Comparison of ENCODE assay signal across 16 cellular contexts in the genomic region with DNA sequence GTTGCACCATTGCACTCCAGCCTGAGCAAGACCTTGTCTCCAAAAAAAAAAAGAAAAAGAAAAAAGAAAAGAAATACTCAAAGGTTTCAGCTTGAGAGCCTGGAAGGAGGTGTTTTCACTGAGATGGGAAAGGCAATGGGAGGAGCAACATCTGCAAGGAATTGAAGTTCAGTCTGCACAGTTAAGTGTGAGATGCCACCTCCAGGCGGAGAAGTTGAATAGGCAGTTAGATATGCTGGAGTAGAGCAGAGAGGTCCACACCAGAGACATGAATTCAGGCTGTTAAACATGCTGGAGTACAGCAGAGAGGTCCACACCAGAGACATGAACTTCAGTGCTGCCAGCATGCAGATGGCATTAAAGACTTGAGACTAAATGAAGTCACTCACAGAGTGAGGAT. TPM values are rescaled to one million over a fixed set of nuclear protein-coding genes. Genes with fewer than 3 reads are reported as not detected.
DNase-seq lines count a peak whose midpoint lies in the region; ATAC-seq, FAIRE-seq and TF ChIP-seq lines count a peak whose summit lies in the region.
"Had no signal": no experiment of that assay in that cellular context is flagged by ENCODE, and none has a peak within 500 bp of the region (broad histone marks: within the 10 kb centered on the region; RNA-seq: fewer than 3 reads in every experiment).

No MANE protein-coding gene starts in this region.

- H2BK5ac ChIP-seq in H1 (ENCODE audit: low read depth, low read length) = no peak overlapping the region

- intact Hi-C loops in OCI-LY7 (cut with micrococcal nuclease; ENCODE audit: unreplicated experiment) (no loop called here), esophagus squamous epithelium (cut with DNase I) (no loop called here)

- H3K4me3 ChIP-seq in AG04450 (ENCODE audit: low read depth, low read length) (no peak overlapping the region), OCI-LY7 (ENCODE audit: low read depth, low read length, poor library complexity, severe bottlenecking) (no peak overlapping the region), H1 (ENCODE audit: extremely low read depth in 1 of 4, insufficient read depth in 2 of 4, low read depth in 3 of 4, low read length in 4 of 4) (no peak overlapping the region), esophagus squamous epithelium (no peak overlapping the region)
- H3K4me3 ChIP-seq in effector memory CD4-positive, alpha-beta T cell (ENCODE audit: insufficient read depth, low read depth, low read length, poor library complexity, severe bottlenecking) = no peak overlapping the region
- H3K4me3 ChIP-seq: HAP-1, mucosa of descending colon had no signal

- H3K79me1 ChIP-seq in H1 (ENCODE audit: low read depth, low read length) = no peaks in the 10 kb centered on the region

- no peak for TF ChIP-seq EP300 in H1 (IDR thresholded peaks at IDR 0.05; ENCODE audit: borderline replicate concordance in 1 of 2, low read depth in 2 of 2, low read length in 2 of 2)

- TF ChIP-seq CTCF in AG04450 (IDR thresholded peaks at IDR 0.05; ENCODE audit: low read depth, low read length) (peak; percentile 13; the same call in 1 of the 2 replicates), OCI-LY7 (conservative IDR thresholded peaks at IDR 0.05; ENCODE audit: low read length) (peak; percentile 38; the same call in 1 of the 2 replicates), H1 (IDR thresholded peaks at IDR 0.05; ENCODE audit: control extremely low read depth in 1 of 3, insufficient read depth in 1 of 3, low read depth in 1 of 3, low read length in 3 of 3) (peak in 1 of 3 experiments; percentile 30; a peak in 1 of 4 replicates), esophagus squamous epithelium (IDR thresholded peaks at IDR 0.05) (peak in 1 of 6 experiments; percentile 5)

- H2AFZ ChIP-seq in OCI-LY7 (ENCODE audit: low read length) (no peak overlapping the region), H1 (ENCODE audit: low read length) (no peak overlapping the region)

- peak; percentile 33 to 58 for TF ChIP-seq RAD21 in H1 (IDR thresholded peaks at IDR 0.05 in 1 of 2, conservative IDR thresholded peaks at IDR 0.05 in 1 of 2; ENCODE audit: low read depth in 2 of 2, low read length in 2 of 2)

- no peak overlapping the region for H2BK20ac ChIP-seq in H1 (ENCODE audit: low read length)

- H3K79me2 ChIP-seq in OCI-LY7 (ENCODE audit: insufficient read depth, low read depth, low read length) (no peaks in the 10 kb centered on the region), H1 (ENCODE audit: control insufficient read depth in 1 of 2, insufficient read depth in 2 of 2, low read length in 2 of 2) (no peaks in the 10 kb centered on the region)

- no peaks in the 10 kb centered on the region for H3K23me2 ChIP-seq in H1 (ENCODE audit: low read depth, low read length)

- 89% methylated on average over 1 of the region's 1 CpG; no CpG with 5 or more reads in 1 of the 2 experiments for WGBS in H1 (ENCODE audit: extremely low coverage in 1 of 2, insufficient coverage in 1 of 2, insufficient read length in 1 of 2, insufficient replicate concordance in 2 of 2, low coverage in 1 of 2, low lambda C conversion rate in 2 of 2, missing lambda C conversion rate in 1 of 2), 2 experiments
- WGBS in esophagus squamous epithelium, 2 donors = 64 to 81% methylated on average over 1 of the region's 1 CpG

- POLR2A ChIA-PET in AG04450 (lab: Yijun Ruan, JAX) = no interaction called here
- POLR2A ChIA-PET in OCI-LY7 (lab: Charles Lee) = interaction anchor here (0.6 to 1.0 kb wide), 2 partner anchors 101 to 164 kb away, joined by 3 to 5 read pairs; no protein-coding TSS in a partner anchor
- POLR2A ChIA-PET in H1 (lab: Charles Lee; ENCODE audit: partially characterized antibody) = interaction anchor here (0.8 kb wide), 1 partner anchor 29 kb away, joined by 3 read pairs; no protein-coding TSS in a partner anchor

- H3K14ac ChIP-seq in H1 (ENCODE audit: insufficient read length) = no peak overlapping the region

- ATAC-seq in HG02759 (IDR thresholded peaks at IDR 0.05; ENCODE audit: unreplicated experiment) (no peak), HG02938 (IDR thresholded peaks at IDR 0.05; ENCODE audit: unreplicated experiment) (no peak)
- ATAC-seq: mucosa of descending colon; stimulated activated naive CD8-positive, alpha-beta T cell treated with anti-CD3 and anti-CD28 coated beads, Interleukin-15, amount 100 ng/mL, for 72 hours had no signal

- H2BK12ac ChIP-seq in H1 (ENCODE audit: low read depth, low read length) = no peak overlapping the region

- H3K9me2 ChIP-seq in OCI-LY7 (ENCODE audit: insufficient read depth, low read length) = no peaks in the 10 kb centered on the region

- no peak overlapping the region for H3K27ac ChIP-seq in AG04450 (ENCODE audit: low read depth, low read length)
- no peak overlapping the region for H3K27ac ChIP-seq in OCI-LY7 (ENCODE audit: low read depth, low read length, poor library complexity, severe bottlenecking)
- H3K27ac ChIP-seq in H1 (ENCODE audit: low read depth, low read length) = no peak overlapping the region
- no peak overlapping the region for H3K27ac ChIP-seq in effector memory CD4-positive, alpha-beta T cell (ENCODE audit: insufficient read depth, low read length, poor library complexity, severe bottlenecking)
- H3K27ac ChIP-seq in esophagus squamous epithelium = no peak overlapping the region

- CTCF ChIA-PET in AG04450 (lab: Charles Lee) = interaction anchor here (0.7 kb wide), 1 partner anchor 353 kb away, joined by 3 read pairs; no protein-coding TSS in a partner anchor
- CTCF ChIA-PET in OCI-LY7 (lab: Charles Lee; ENCODE audit: unreplicated experiment) = no interaction called here
- CTCF ChIA-PET in H1 (lab: Charles Lee; ENCODE audit: partially characterized antibody) = interaction anchor here (0.6 to 9.0 kb wide), 6 partner anchors 12 to 107 kb away, joined by 3 to 74 read pairs (median 3); no protein-coding TSS in a partner anchor

- no peak overlapping the region for H3K18ac ChIP-seq in H1 (ENCODE audit: extremely low read depth, low read length)

- H3K4me1 ChIP-seq in OCI-LY7 (ENCODE audit: insufficient read depth, low read length, poor library complexity, severe bottlenecking) = no peaks in the 10 kb centered on the region
- H3K4me1 ChIP-seq in H1 (replicated peaks in 1 of 4; ENCODE audit: control insufficient read depth in 3 of 4, insufficient read depth in 4 of 4, low read length in 3 of 4) = no peaks in the 10 kb centered on the region
- no peaks in the 10 kb centered on the region for H3K4me1 ChIP-seq in effector memory CD4-positive, alpha-beta T cell (ENCODE audit: control insufficient read depth, insufficient read depth, low read length, poor library complexity, severe bottlenecking)
- H3K4me1 ChIP-seq in esophagus squamous epithelium = peaks cover 0 to 20% (median 7%) of the 10 kb centered on the region in 3 donors

- no peaks in the 10 kb centered on the region for H4K20me1 ChIP-seq in OCI-LY7 (ENCODE audit: insufficient read depth, low read length)
- H4K20me1 ChIP-seq in H1 (replicated peaks in 1 of 2; ENCODE audit: control insufficient read depth in 1 of 2, insufficient read depth in 2 of 2, low read length in 2 of 2) = no peaks in the 10 kb centered on the region

- H4K91ac ChIP-seq in H1 (replicated peaks; ENCODE audit: insufficient read length, low read length) = no peak overlapping the region

- no peak overlapping the region for H3K56ac ChIP-seq in H1 (replicated peaks; ENCODE audit: insufficient read length, low read depth, low read length)

- no peaks in the 10 kb centered on the region for H3K9me3 ChIP-seq in AG04450 (ENCODE audit: control insufficient read depth, insufficient read depth, low read length)
- H3K9me3 ChIP-seq in OCI-LY7 (ENCODE audit: low read length) = no peaks in the 10 kb centered on the region
- H3K9me3 ChIP-seq in H1 (ENCODE audit: insufficient read depth in 2 of 2, low read depth in 1 of 2, low read length in 1 of 2) = no peaks in the 10 kb centered on the region
- H3K9me3 ChIP-seq in effector memory CD4-positive, alpha-beta T cell (ENCODE audit: control insufficient read depth, low read length) = no peaks in the 10 kb centered on the region
- no peaks in the 10 kb centered on the region for H3K9me3 ChIP-seq in esophagus squamous epithelium
- H3K9me3 ChIP-seq: HAP-1, mucosa of descending colon had no signal

- H3K4ac ChIP-seq in H1 (replicated peaks; ENCODE audit: insufficient read length, low read depth, low read length) = no peak overlapping the region

- no peak overlapping the region for H3K9ac ChIP-seq in H1 (replicated peaks in 1 of 4; ENCODE audit: extremely low read depth in 1 of 4, low read depth in 3 of 4, low read length in 3 of 4)

- H3K27me3 ChIP-seq in AG04450 (ENCODE audit: control insufficient read depth, insufficient read depth, low read length) (peaks cover 9% of the 10 kb centered on the region), H1 (replicated peaks in 1 of 4; ENCODE audit: control insufficient read depth in 3 of 4, extremely low read depth in 1 of 4, insufficient read depth in 3 of 4, low read length in 3 of 4) (no peaks in the 10 kb centered on the region), esophagus squamous epithelium (no peaks in the 10 kb centered on the region)
- no peaks in the 10 kb centered on the region for H3K27me3 ChIP-seq in effector memory CD4-positive, alpha-beta T cell (replicated peaks; ENCODE audit: control insufficient read depth, insufficient read depth, low read length, poor library complexity, severe bottlenecking)

- H3K23ac ChIP-seq in H1 (ENCODE audit: insufficient read length) = no peak overlapping the region

- H2BK15ac ChIP-seq in H1 (ENCODE audit: low read length) = no peak overlapping the region

- H2BK120ac ChIP-seq in H1 (replicated peaks; ENCODE audit: low read depth, low read length) = no peak overlapping the region

- no TSS peak for BruUV-seq in OCI-LY7 (replicated peaks; lab: Mats Ljungman, UMichigan)

- DNase-seq in AG04450 (ENCODE audit: low read depth, low spot score) (no peak), GM03348 (ENCODE audit: low spot score) (peak; percentile 26), OCI-LY7 (ENCODE audit: low spot score) (no peak), H1 (ENCODE audit: low read depth in 1 of 2, low spot score in 2 of 2) (no peak), esophagus squamous epithelium (lab: John Stamatoyannopoulos, UW) (no peak)
- no peak for DNase-seq in effector memory CD4-positive, alpha-beta T cell
- DNase-seq: activated naive CD4-positive, alpha-beta T cell treated with anti-CD3 and anti-CD28 coated beads, Interleukin-2, amount 10 ng/mL, durations not matched to agents 7 days and 5 days; immature natural killer cell; mucosa of descending colon; NCI-H748 treated with DMSO at 0.1 percent for 48 hours; stimulated activated naive CD8-positive, alpha-beta T cell treated with anti-CD3 and anti-CD28 coated beads, Interleukin-15, amount 100 ng/mL, for 72 hours; T-helper 2 cell had no signal

- no peak overlapping the region for H4K8ac ChIP-seq in H1 (ENCODE audit: extremely low read depth, insufficient read depth, low read length)

- H4K5ac ChIP-seq in H1 (ENCODE audit: insufficient read length, low read depth, low read length) = no peak overlapping the region

- no peak overlapping the region for H2AK5ac ChIP-seq in H1 (ENCODE audit: low read depth, low read length)

- no peak for FAIRE-seq in H1 (lab: Jason Lieb, UNC)
- FAIRE-seq: GM19239 had no signal

- TF ChIP-seq POLR2A in H1 (IDR thresholded peaks at IDR 0.05; ENCODE audit: control extremely low read depth in 1 of 2, low read depth in 2 of 2, low read length in 2 of 2) (no peak), esophagus squamous epithelium (IDR thresholded peaks at IDR 0.05) (no peak)

- no peaks in the 10 kb centered on the region for H3K36me3 ChIP-seq in OCI-LY7 (ENCODE audit: insufficient read depth, low read length)
- no peaks in the 10 kb centered on the region for H3K36me3 ChIP-seq in H1 (ENCODE audit: control insufficient read depth in 2 of 4, insufficient read depth in 4 of 4, low read length in 3 of 4)
- no peaks in the 10 kb centered on the region for H3K36me3 ChIP-seq in effector memory CD4-positive, alpha-beta T cell (ENCODE audit: control insufficient read depth, insufficient read depth, low read length)
- H3K36me3 ChIP-seq in esophagus squamous epithelium = no peaks in the 10 kb centered on the region
- H3K36me3 ChIP-seq: HAP-1 had no signal

- H3K4me2 ChIP-seq in OCI-LY7 (ENCODE audit: low read length) (no peak overlapping the region), H1 (ENCODE audit: insufficient read depth in 1 of 2, low read depth in 2 of 2, low read length in 2 of 2) (no peak overlapping the region)

RNA-seq across cellular contexts. Expression of a gene that starts 41.4 kb away (rescaled TPM):
- polyA plus RNA-seq in AG04450 (2011; rRNA removed) = 12.1 and 12.5 TPM in 2 replicates
- polyA minus RNA-seq in AG04450 (2011; rRNA and poly(A)+ RNA removed) = 11.6 and 17.3 TPM in 2 replicates
- total RNA-seq in OCI-LY7 (2014; rRNA removed; shearing (Covaris generic)) = 9.3 and 16.1 TPM in 2 replicates
- 28.3 and 32.2 TPM in 2 replicates for total RNA-seq in OCI-LY7 (2022)
- 40.5 and 49.5 TPM in 2 replicates for total RNA-seq in H1 (2021; fragmentation: NEBNext Ultra II Directional; extraction: Animal tissue kit (Norgen Biotek cat#: 25700))
- 39.6 and 44.7 TPM in 2 replicates for polyA plus RNA-seq in H1 (2011; rRNA removed)
- 50.2 TPM for polyA plus RNA-seq in H1 (2011; cell fraction: cytosol; rRNA removed)
- polyA plus RNA-seq in H1 (2011; cell fraction: nucleus; rRNA removed) = 88.6 TPM
- polyA plus RNA-seq in H1 (2012, experiment 1 of 2) = 34.3 to 53.4 TPM (median 49.9 TPM) in 4 replicates
- polyA plus RNA-seq in H1 (2012, experiment 2 of 2) = 24.6 TPM
- polyA plus RNA-seq in H1 (2013, experiment 1 of 2) = 34.4 TPM
- 37.9 TPM for polyA plus RNA-seq in H1 (2013, experiment 2 of 2)
- 81.2 and 107 TPM in 2 replicates for polyA minus RNA-seq in H1 (2011; rRNA and poly(A)+ RNA removed)
- polyA minus RNA-seq in H1 (2011; cell fraction: cytosol; rRNA and poly(A)+ RNA removed) = 33.9 TPM
- polyA minus RNA-seq in H1 (2011; cell fraction: nucleus; rRNA and poly(A)+ RNA removed) = 141 TPM
- 10 to 100 TPM in 2 of 4 donors, 1 to 10 TPM in 2; 7.8 to 17.2 (median 9.6) TPM for total RNA-seq in esophagus squamous epithelium
